Comparison of ENCODE assay signal across 16 cellular contexts in genomic region chr4:3834921-3835521, GRCh38.
"Had no signal": no experiment of that assay in that cellular context is flagged by ENCODE, and none has a peak within 500 bp of the region (broad histone marks: within the 10 kb centered on the region; RNA-seq: fewer than 3 reads in every experiment).

No MANE protein-coding gene starts in this region.

- H3K9me3 Mint-ChIP-seq: activated T-cell treated with anti-CD3 and anti-CD28 coated beads, Interleukin-2, amount 50 U/mL, for 24 hours; natural killer cell treated with Interleukin-12 subunit alpha and Interleukin-12 subunit beta and Interleukin-15 and Interleukin-18, amount 100 ng/mL, for 72 hours; stimulated activated effector memory CD8-positive, alpha-beta T cell treated with anti-CD3 and anti-CD28 coated beads, Interleukin-12 subunit alpha, Interleukin-12 subunit beta, amount 100 ng/mL, for 72 hours had no signal

- H3K27me3 ChIP-seq: right lobe of liver had no signal

- H3K4me3 Mint-ChIP-seq: activated CD8-positive, alpha-beta memory T cell treated with anti-CD3 and anti-CD28 coated beads, Interleukin-2, amount 10 ng/mL, durations not matched to agents 7 days and 5 days; activated T-cell treated with anti-CD3 and anti-CD28 coated beads, Interleukin-2, amount 50 U/mL, for 24 hours; memory B cell; natural killer cell treated with Interleukin-12 subunit alpha and Interleukin-12 subunit beta and Interleukin-15 and Interleukin-18, amount 100 ng/mL, for 72 hours; stimulated activated effector memory CD8-positive, alpha-beta T cell treated with anti-CD3 and anti-CD28 coated beads, Interleukin-12 subunit alpha, Interleukin-12 subunit beta, amount 100 ng/mL, for 72 hours had no signal

- H3K4me3 ChIP-seq: left lung, psoas muscle, right lobe of liver, tibial nerve had no signal

- H3K27ac ChIP-seq: left lung, psoas muscle, right lobe of liver, tibial nerve had no signal

- ATAC-seq: activated CD8-positive, alpha-beta memory T cell treated with anti-CD3 and anti-CD28 coated beads, Interleukin-2, amount 10 ng/mL, durations not matched to agents 7 days and 5 days; activated naive CD4-positive, alpha-beta T cell treated with anti-CD3 and anti-CD28 coated beads, Interleukin-2, amount 50 U/mL, for 72 hours; left lung; natural killer cell treated with Interleukin-12 subunit alpha and Interleukin-12 subunit beta and Interleukin-15 and Interleukin-18, amount 100 ng/mL, for 72 hours; psoas muscle; right lobe of liver; stimulated activated effector memory CD8-positive, alpha-beta T cell treated with anti-CD3 and anti-CD28 coated beads, Interleukin-12 subunit alpha, Interleukin-12 subunit beta, amount 100 ng/mL, for 72 hours had no signal

- H3K36me3 ChIP-seq: left lung, right lobe of liver, tibial nerve had no signal

- H3K4me1 Mint-ChIP-seq: activated CD8-positive, alpha-beta memory T cell treated with anti-CD3 and anti-CD28 coated beads, Interleukin-2, amount 10 ng/mL, durations not matched to agents 7 days and 5 days had no signal

- H3K27me3 Mint-ChIP-seq: activated CD8-positive, alpha-beta memory T cell treated with anti-CD3 and anti-CD28 coated beads, Interleukin-2, amount 10 ng/mL, durations not matched to agents 7 days and 5 days had no signal

- H3K4me1 ChIP-seq: left lung, psoas muscle, right lobe of liver, tibial nerve had no signal

- DNase-seq: activated CD4-positive, alpha-beta T cell treated with anti-CD3 and anti-CD28 coated beads for 1 hour; activated CD4-positive, alpha-beta T cell treated with anti-CD3 and anti-CD28 coated beads, Interleukin-2, amount 50 U/mL, for 48 hours; activated CD8-positive, alpha-beta memory T cell treated with anti-CD3 and anti-CD28 coated beads, Interleukin-2, amount 10 ng/mL, durations not matched to agents 7 days and 5 days; activated effector memory CD4-positive, alpha-beta T cell treated with Interleukin-2 at 50 U/mL for 16 hours; activated T-cell treated with anti-CD3 and anti-CD28 coated beads, Interleukin-2, amount 50 U/mL, for 24 hours; dermis blood vessel endothelial cell; erythroblast; psoas muscle had no signal

- H3K27ac Mint-ChIP-seq: activated CD8-positive, alpha-beta memory T cell treated with anti-CD3 and anti-CD28 coated beads, Interleukin-2, amount 10 ng/mL, durations not matched to agents 7 days and 5 days; activated naive CD4-positive, alpha-beta T cell treated with anti-CD3 and anti-CD28 coated beads, Interleukin-2, amount 50 U/mL, for 72 hours; activated T-cell treated with anti-CD3 and anti-CD28 coated beads, Interleukin-2, amount 50 U/mL, for 24 hours; brain; memory B cell; natural killer cell treated with Interleukin-12 subunit alpha and Interleukin-12 subunit beta and Interleukin-15 and Interleukin-18, amount 100 ng/mL, for 72 hours; stimulated activated effector memory CD8-positive, alpha-beta T cell treated with anti-CD3 and anti-CD28 coated beads, Interleukin-12 subunit alpha, Interleukin-12 subunit beta, amount 100 ng/mL, for 72 hours had no signal

- H3K36me3 Mint-ChIP-seq: activated CD8-positive, alpha-beta memory T cell treated with anti-CD3 and anti-CD28 coated beads, Interleukin-2, amount 10 ng/mL, durations not matched to agents 7 days and 5 days; activated naive CD4-positive, alpha-beta T cell treated with anti-CD3 and anti-CD28 coated beads, Interleukin-2, amount 50 U/mL, for 72 hours; brain; memory B cell; natural killer cell treated with Interleukin-12 subunit alpha and Interleukin-12 subunit beta and Interleukin-15 and Interleukin-18, amount 100 ng/mL, for 72 hours; stimulated activated effector memory CD8-positive, alpha-beta T cell treated with anti-CD3 and anti-CD28 coated beads, Interleukin-12 subunit alpha, Interleukin-12 subunit beta, amount 100 ng/mL, for 72 hours had no signal

- H3K9me3 ChIP-seq: left lung, psoas muscle, right lobe of liver had no signal
